In genomic region chr14:93857081-93857480, GRCh38 we compare ENCODE assay signal across 16 cellular contexts.
DNase-seq lines count a peak whose midpoint lies in the region; FAIRE-seq and TF ChIP-seq lines count a peak whose summit lies in the region.
"Had no signal": no experiment of that assay in that cellular context is flagged by ENCODE, and none has a peak within 500 bp of the region (broad histone marks: within the 10 kb centered on the region; RNA-seq: fewer than 3 reads in every experiment).

No MANE protein-coding gene starts in this region.

- no peaks in the 10 kb centered on the region for H3K79me1 ChIP-seq in H1 (ENCODE audit: low read depth, low read length)

- no peak overlapping the region for H4K5ac ChIP-seq in H1 (ENCODE audit: insufficient read length, low read depth, low read length)

- no peaks in the 10 kb centered on the region for H4K20me1 ChIP-seq in H1 (replicated peaks in 1 of 2; ENCODE audit: control insufficient read depth in 1 of 2, insufficient read depth in 2 of 2, low read length in 2 of 2)

- H2AFZ ChIP-seq in H1 (ENCODE audit: low read length): no peak overlapping the region

- no peak overlapping the region for H3K27ac Mint-ChIP-seq in HFFc6
- H3K27ac Mint-ChIP-seq: CD4-positive, alpha-beta memory T cell had no signal

- H2BK120ac ChIP-seq in H1 (replicated peaks; ENCODE audit: low read depth, low read length): no peak overlapping the region

- H2AK5ac ChIP-seq in H1 (ENCODE audit: low read depth, low read length): peak overlapping the region; percentile 40; the same call in 1 of the 2 replicates

- no peak overlapping the region for H2BK20ac ChIP-seq in H1 (ENCODE audit: low read length)

- H3K36me3 Mint-ChIP-seq in HFFc6 (ENCODE audit: low read depth): no peaks in the 10 kb centered on the region
- H3K36me3 Mint-ChIP-seq: CD4-positive, alpha-beta memory T cell had no signal

- H3K4ac ChIP-seq in H1 (replicated peaks; ENCODE audit: insufficient read length, low read depth, low read length): no peak overlapping the region

- H3K27me3 Mint-ChIP-seq in HFFc6 (ENCODE audit: insufficient read depth): peaks cover 1% of the 10 kb centered on the region

- POLR2A ChIA-PET in H1 (lab: Charles Lee; ENCODE audit: partially characterized antibody): interaction anchor here (0.6 kb wide), 1 partner anchor 14 kb away, joined by 3 read pairs; no protein-coding TSS in a partner anchor

- CTCF ChIA-PET in H1 (lab: Charles Lee; ENCODE audit: partially characterized antibody): interaction anchor here (0.6 to 2.2 kb wide), 16 partner anchors 9 to 142 kb away, joined by 3 to 8 read pairs (median 4); no protein-coding TSS in a partner anchor

- no peak for TF ChIP-seq CTCF in H1 (IDR thresholded peaks at IDR 0.05; ENCODE audit: control extremely low read depth in 1 of 3, insufficient read depth in 1 of 3, low read depth in 1 of 3, low read length in 3 of 3)
- TF ChIP-seq CTCF in HFFc6 (IDR thresholded peaks at IDR 0.05): no peak

- H3K23ac ChIP-seq in H1 (ENCODE audit: insufficient read length): no peak overlapping the region

- TF ChIP-seq EP300 in H1 (IDR thresholded peaks at IDR 0.05; ENCODE audit: borderline replicate concordance in 1 of 2, low read depth in 2 of 2, low read length in 2 of 2): no peak

- H2BK15ac ChIP-seq in H1 (ENCODE audit: low read length): no peak overlapping the region

- no peaks in the 10 kb centered on the region for H3K36me3 ChIP-seq in H1 (ENCODE audit: control insufficient read depth in 2 of 4, insufficient read depth in 4 of 4, low read length in 3 of 4)

- no peaks in the 10 kb centered on the region for H3K9me3 ChIP-seq in H1 (ENCODE audit: insufficient read depth in 2 of 2, low read depth in 1 of 2, low read length in 1 of 2)

- no peak for FAIRE-seq in H1 (lab: Jason Lieb, UNC)

- no peaks in the 10 kb centered on the region; a peak in 1 of 4 replicates for H3K79me2 ChIP-seq in H1 (ENCODE audit: control insufficient read depth in 1 of 2, insufficient read depth in 2 of 2, low read length in 2 of 2)

- H4K91ac ChIP-seq in H1 (replicated peaks; ENCODE audit: insufficient read length, low read length): no peak overlapping the region

- no peaks in the 10 kb centered on the region for H3K4me1 Mint-ChIP-seq in HFFc6 (ENCODE audit: low read depth)
- H3K4me1 Mint-ChIP-seq: CD4-positive, alpha-beta memory T cell had no signal

- no peak overlapping the region for H2BK5ac ChIP-seq in H1 (ENCODE audit: low read depth, low read length)

- H3K23me2 ChIP-seq in H1 (ENCODE audit: low read depth, low read length): no peaks in the 10 kb centered on the region; the same call in 1 of the 2 replicates

- H3K27me3 ChIP-seq in H1 (replicated peaks in 1 of 4; ENCODE audit: control insufficient read depth in 3 of 4, extremely low read depth in 1 of 4, insufficient read depth in 3 of 4, low read length in 3 of 4): peaks cover 0 to 2% (median 0%) of the 10 kb centered on the region in 4 experiments; a peak in 1 of 7 replicates

- no peak for TF ChIP-seq RAD21 in H1 (IDR thresholded peaks at IDR 0.05 in 1 of 2, conservative IDR thresholded peaks at IDR 0.05 in 1 of 2; ENCODE audit: low read depth in 2 of 2, low read length in 2 of 2)

- H3K56ac ChIP-seq in H1 (replicated peaks; ENCODE audit: insufficient read length, low read depth, low read length): no peak overlapping the region

- H3K4me2 ChIP-seq in H1 (ENCODE audit: insufficient read depth in 1 of 2, low read depth in 2 of 2, low read length in 2 of 2): no peak overlapping the region

- H4K8ac ChIP-seq in H1 (ENCODE audit: extremely low read depth, insufficient read depth, low read length): peak overlapping the region; percentile 76; the same call in 1 of the 2 replicates

- no peak overlapping the region for H2BK12ac ChIP-seq in H1 (ENCODE audit: low read depth, low read length)

- no peaks in the 10 kb centered on the region for H3K4me1 ChIP-seq in H1 (replicated peaks in 1 of 4; ENCODE audit: control insufficient read depth in 3 of 4, insufficient read depth in 4 of 4, low read length in 3 of 4)

- TF ChIP-seq POLR2A in H1 (IDR thresholded peaks at IDR 0.05; ENCODE audit: control extremely low read depth in 1 of 2, low read depth in 2 of 2, low read length in 2 of 2): no peak

- H3K18ac ChIP-seq in H1 (ENCODE audit: extremely low read depth, low read length): peak overlapping the region; percentile 9; the same call in 1 of the 2 replicates

- DNase-seq in DMS 273 (lab: John Stamatoyannopoulos, UW; ENCODE audit: unreplicated experiment): peak; percentile 94
- DNase-seq in NCI-H1694 treated with DMSO at 0.1 percent for 48 hours (lab: John Stamatoyannopoulos, UW): peak; percentile 76
- DNase-seq in NCI-H446 treated with DMSO at 0.1 percent for 48 hours (lab: John Stamatoyannopoulos, UW): peak; percentile 73
- DNase-seq in H1 (ENCODE audit: low read depth in 1 of 2, low spot score in 2 of 2): no peak
- DNase-seq in dermis blood vessel endothelial cell: no peak
- no peak for DNase-seq in HFFc6
- no peak for DNase-seq in iPS-NIHi7 (ENCODE audit: extremely low spot score)
- no peak for DNase-seq in NCI-H2081 (lab: John Stamatoyannopoulos, UW)
- DNase-seq: CD4-positive, alpha-beta memory T cell; Karpas-422; MM.1S; NCI-H1105; NCI-H2029 treated with DMSO at 0.1 percent for 48 hours; NCI-H526 treated with DMSO at 0.1 percent for 48 hours; Right ventricle myocardium superior had no signal

- peaks cover 43% of the 10 kb centered on the region for H3K9me3 Mint-ChIP-seq in HFFc6
- H3K9me3 Mint-ChIP-seq: H9 had no signal

- H3K14ac ChIP-seq in H1 (ENCODE audit: insufficient read length): no peak overlapping the region

- H3K4me3 ChIP-seq in H1 (ENCODE audit: extremely low read depth in 1 of 4, insufficient read depth in 2 of 4, low read depth in 3 of 4, low read length in 4 of 4): no peak overlapping the region

- H3K4me3 Mint-ChIP-seq in HFFc6: no peak overlapping the region
- H3K4me3 Mint-ChIP-seq: CD4-positive, alpha-beta memory T cell; H9 had no signal

- WGBS in H1 (ENCODE audit: extremely low coverage in 1 of 2, insufficient coverage in 1 of 2, insufficient read length in 1 of 2, insufficient replicate concordance in 2 of 2, low coverage in 1 of 2, low lambda C conversion rate in 2 of 2, missing lambda C conversion rate in 1 of 2), 2 experiments: 68% methylated on average over 4 of the region's 4 CpGs; no CpG with 5 or more reads in 1 of the 2 experiments

- no peak overlapping the region for H3K9ac ChIP-seq in H1 (replicated peaks in 1 of 4; ENCODE audit: extremely low read depth in 1 of 4, low read depth in 3 of 4, low read length in 3 of 4)

- no peak overlapping the region for H3K27ac ChIP-seq in H1 (ENCODE audit: low read depth, low read length)

TF ChIP-seq in H1, 55 proteins besides CTCF, POLR2A, EP300 and RAD21:
- no peak for TF ChIP-seq BRCA1 (IDR thresholded peaks at IDR 0.05; ENCODE audit: low read depth, low read length)
- no peak for TF ChIP-seq ZNF274 (IDR thresholded peaks at IDR 0.05; ENCODE audit: borderline replicate concordance, extremely low read depth, low read length)
- no peak for TF ChIP-seq RXRA (IDR thresholded peaks at IDR 0.05; ENCODE audit: insufficient read depth, low read depth, low read length)
- TF ChIP-seq E2F6 (IDR thresholded peaks at IDR 0.05): no peak
- TF ChIP-seq TAF7 (optimal IDR thresholded peaks at IDR 0.05; ENCODE audit: borderline replicate concordance, low read depth, low read length): no peak
- TF ChIP-seq CHD2 (IDR thresholded peaks at IDR 0.05; ENCODE audit: low read length): no peak
- TF ChIP-seq JUN (IDR thresholded peaks at IDR 0.05; ENCODE audit: low read depth, low read length): no peak
- no peak for TF ChIP-seq RBBP5 (IDR thresholded peaks at IDR 0.05; ENCODE audit: borderline replicate concordance, low read depth, low read length)
- no peak for TF ChIP-seq GTF2F1 (IDR thresholded peaks at IDR 0.05; ENCODE audit: borderline replicate concordance, low read depth, low read length)
- no peak for TF ChIP-seq CREB1 (IDR thresholded peaks at IDR 0.05)
- no peak for TF ChIP-seq EZH2 (IDR thresholded peaks at IDR 0.05; ENCODE audit: low read depth, low read length, severe bottlenecking)
- TF ChIP-seq TCF12 (IDR thresholded peaks at IDR 0.05; ENCODE audit: low read depth, low read length): no peak
- TF ChIP-seq KDM5A (IDR thresholded peaks at IDR 0.05; ENCODE audit: low read length): no peak
TF ChIP-seq in H1: peak in this region for 0.

Comparison
In these comparisons a context has a peak if more than half of its experiments do, and no peak if none do; other contexts are left out.
1. DNase-seq: peak in DMS 273 (single experiment), NCI-H1694 treated with DMSO at 0.1 percent for 48 hours (single experiment) and NCI-H446 treated with DMSO at 0.1 percent for 48 hours (single experiment); none in H1 (0 of 2), dermis blood vessel endothelial cell (single experiment), HFFc6 (single experiment), iPS-NIHi7 (single experiment) and NCI-H2081 (0 of 2).